In the genomic region with DNA sequence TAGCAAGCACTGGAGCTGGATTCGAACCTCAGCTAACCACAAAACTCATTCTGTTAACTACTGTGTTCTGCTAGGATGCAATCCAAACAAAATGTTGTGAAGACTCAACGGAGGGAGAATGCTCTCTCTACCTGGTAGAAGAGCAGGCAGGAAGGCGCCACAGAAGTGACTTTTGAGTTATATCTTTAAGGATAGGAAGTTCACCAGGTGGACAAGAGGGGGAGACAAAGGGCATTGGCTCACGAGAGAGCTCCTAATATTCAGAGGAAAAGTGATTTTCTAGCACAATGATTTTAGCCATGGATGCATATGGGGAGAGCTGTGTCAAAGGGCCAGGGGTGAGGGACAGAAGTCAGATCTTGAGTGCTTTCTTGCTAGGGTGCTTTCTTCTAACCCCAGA, we compare ENCODE assay signal across 9 cellular contexts.
DNase-seq lines count a peak whose midpoint lies in the region; ATAC-seq and TF ChIP-seq lines count a peak whose summit lies in the region.
"Had no signal": no experiment of that assay in that cellular context is flagged by ENCODE, and none has a peak within 500 bp of the region (broad histone marks: within the 10 kb centered on the region; RNA-seq: fewer than 3 reads in every experiment).

No MANE protein-coding gene starts in this region.

- H3K9me3 ChIP-seq in breast epithelium, result no peaks in the 10 kb centered on the region

- peaks cover 8% of the 10 kb centered on the region for H3K27me3 Mint-ChIP-seq in MCF 10A (ENCODE audit: insufficient read depth, unreplicated experiment)

- no peak overlapping the region for H3K27ac ChIP-seq in breast epithelium

- no peaks in the 10 kb centered on the region for H3K36me3 ChIP-seq in breast epithelium

- no peaks in the 10 kb centered on the region for H3K4me1 ChIP-seq in breast epithelium

- no peaks in the 10 kb centered on the region for H3K27me3 ChIP-seq in breast epithelium

- no peaks in the 10 kb centered on the region for H3K36me3 Mint-ChIP-seq in MCF 10A (ENCODE audit: insufficient read depth, unreplicated experiment)

- no peak for TF ChIP-seq POLR2A in breast epithelium (IDR thresholded peaks at IDR 0.05)
- no peak for TF ChIP-seq POLR2A in NB4 (IDR thresholded peaks at IDR 0.05; ENCODE audit: extremely low read depth, insufficient read length)

- peak; percentile 23 for TF ChIP-seq CTCF in MCF 10A (IDR thresholded peaks at IDR 0.05; ENCODE audit: unreplicated experiment)
- TF ChIP-seq CTCF in breast epithelium (IDR thresholded peaks at IDR 0.05), result peak in 1 of 3 donors; percentile 23
- TF ChIP-seq CTCF in NB4 (IDR thresholded peaks at IDR 0.05; ENCODE audit: low read depth, low read length), result peak; percentile 64
- TF ChIP-seq CTCF in epithelial cell of esophagus (IDR thresholded peaks at IDR 0.05; ENCODE audit: insufficient read depth, low read depth, low read length, missing control alignments), result peak; percentile 47

- POLR2A ChIA-PET in MCF 10A (lab: Yijun Ruan, JAX), result no interaction called here

- DNase-seq in MCF 10A (ENCODE audit: unreplicated experiment), result peak; percentile 36
- no peak for DNase-seq in breast epithelium (ENCODE audit: low spot score in 2 of 2)
- peak; percentile 22 for DNase-seq in NB4 (ENCODE audit: low read depth)
- DNase-seq in epithelial cell of esophagus (ENCODE audit: low read depth), result peak; percentile 19
- peak; percentile 20 for DNase-seq in stimulated activated CD8-positive, alpha-beta memory T cell treated with anti-CD3 and anti-CD28 coated beads, Interleukin-4, amount 100 ng/mL, for 48 hours
- DNase-seq in stimulated activated CD4-positive, alpha-beta T cell treated with anti-CD3 and anti-CD28 coated beads, Interleukin-4, amount 100 ng/mL, for 1 hour, result no peak
- DNase-seq: activated CD8-positive, alpha-beta memory T cell treated with anti-CD3 and anti-CD28 coated beads, Interleukin-2, amount 50 U/mL, for 48 hours had no signal

- H3K27ac Mint-ChIP-seq in MCF 10A (ENCODE audit: low read depth, unreplicated experiment), result no peak overlapping the region

- intact Hi-C loops in MCF 10A (cut with micrococcal nuclease), result no loop called here
- intact Hi-C loops in breast epithelium (cut with DNase I; ENCODE audit: low total_unique reads), result no loop called here

- BruUV-seq in MCF 10A (replicated peaks; lab: Mats Ljungman, UMichigan), result no TSS peak

- H3K9me3 Mint-ChIP-seq in MCF 10A (ENCODE audit: unreplicated experiment), result no peaks in the 10 kb centered on the region

- CTCF ChIA-PET in MCF 10A (lab: Yijun Ruan, JAX), result interaction anchor here (0.6 to 1.3 kb wide), 5 partner anchors 16 to 1528 kb away, joined by 3 read pairs; no protein-coding TSS in a partner anchor

- no peak overlapping the region for H3K4me3 Mint-ChIP-seq in MCF 10A (ENCODE audit: unreplicated experiment)

- H3K4me3 ChIP-seq in breast epithelium (no peak overlapping the region), NB4 (ENCODE audit: low read depth, low read length) (no peak overlapping the region), epithelial cell of esophagus (ENCODE audit: low read length) (no peak overlapping the region)

- ATAC-seq in HG02642 (IDR thresholded peaks at IDR 0.05; ENCODE audit: poor library complexity, unreplicated experiment) (no peak), GM18858 (IDR thresholded peaks at IDR 0.05; ENCODE audit: unreplicated experiment) (no peak)

- peaks cover 5% of the 10 kb centered on the region for H3K4me1 Mint-ChIP-seq in MCF 10A (ENCODE audit: insufficient read depth, unreplicated experiment)

Comparison
In these comparisons a context has a peak if more than half of its experiments do, and no peak if none do; other contexts are left out.
1. DNase-seq: peak in MCF 10A (single experiment), NB4 (single experiment), epithelial cell of esophagus (single experiment) and stimulated activated CD8-positive, alpha-beta memory T cell treated with anti-CD3 and anti-CD28 coated beads, Interleukin-4, amount 100 ng/mL, for 48 hours (single experiment); none in breast epithelium (0 of 2) and stimulated activated CD4-positive, alpha-beta T cell treated with anti-CD3 and anti-CD28 coated beads, Interleukin-4, amount 100 ng/mL, for 1 hour (single experiment).